8 cellular contexts compared by ENCODE assay signal in the genomic region with DNA sequence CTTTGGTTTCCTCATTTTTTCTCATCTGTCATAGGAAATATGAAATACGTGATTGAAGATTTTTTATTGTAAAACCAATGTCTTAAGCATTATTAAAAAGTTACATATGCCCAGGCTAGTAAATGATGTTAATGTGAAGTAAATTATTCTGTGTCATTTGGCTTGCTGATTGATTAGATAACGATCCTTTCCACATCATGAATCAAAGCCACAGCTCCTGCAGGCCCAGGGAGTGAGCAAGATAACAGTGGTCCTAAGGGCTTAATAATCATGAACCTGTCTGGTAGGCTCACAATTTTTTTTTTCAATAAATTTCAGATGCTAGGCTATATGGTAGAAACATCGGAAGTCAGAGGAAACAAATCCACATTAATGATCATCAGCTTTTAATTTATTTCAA.
"Had no signal": no experiment of that assay in that cellular context is flagged by ENCODE, and none has a peak within 500 bp of the region (broad histone marks: within the 10 kb centered on the region; RNA-seq: fewer than 3 reads in every experiment).

No MANE protein-coding gene starts in this region.

- FAIRE-seq: HepG2, HTR-8/SVneo, K562 had no signal

- H3K27me3 Mint-ChIP-seq: IgD-negative memory B cell had no signal

- ATAC-seq: HepG2, K562 had no signal

- H3K4me1 Mint-ChIP-seq: IgD-negative memory B cell had no signal

- DNase-seq: IMR-90, KBM-7, KG1 had no signal

- H3K27ac Mint-ChIP-seq: IgD-negative memory B cell had no signal

- H3K4me3 Mint-ChIP-seq: IgD-negative memory B cell had no signal

- H3K27ac ChIP-seq: HL-60 had no signal

- H3K4me3 ChIP-seq: K562 had no signal
